In the genomic region with DNA sequence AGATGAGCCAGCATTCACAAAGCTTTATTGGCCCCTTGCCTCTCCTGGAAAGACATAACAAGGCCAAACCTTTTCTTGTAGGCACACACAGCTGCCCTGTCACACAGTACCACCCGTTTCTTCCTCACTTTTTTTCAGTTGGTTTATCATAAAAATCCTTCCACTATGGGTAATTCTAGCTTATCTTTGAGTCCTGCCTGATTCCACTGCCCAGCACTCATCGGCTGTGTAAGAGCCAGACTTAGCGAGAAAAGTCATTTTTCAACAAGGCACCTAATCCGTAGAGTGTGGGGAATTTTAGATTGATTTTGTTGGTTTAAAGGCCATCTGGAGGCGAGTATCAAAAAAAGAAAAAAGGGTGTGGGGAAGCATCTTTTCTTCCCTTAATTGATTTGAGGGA, we compare ENCODE assay signal across 33 cellular contexts.
A peak's percentile ranks its signal among the peaks of the same experiment; 100 is the strongest.
DNase-seq lines count a peak whose midpoint lies in the region; ATAC-seq, FAIRE-seq and TF ChIP-seq lines count a peak whose summit lies in the region.
"Had no signal": no experiment of that assay in that cellular context is flagged by ENCODE, and none has a peak within 500 bp of the region (broad histone marks: within the 10 kb centered on the region; RNA-seq: fewer than 3 reads in every experiment).

No MANE protein-coding gene starts in this region.

- H3K4me3 Mint-ChIP-seq in stimulated activated effector memory CD8-positive, alpha-beta T cell treated with anti-CD3 and anti-CD28 coated beads, Interleukin-12 subunit alpha, Interleukin-12 subunit beta, amount 100 ng/mL, for 72 hours, result no peak overlapping the region
- H3K4me3 Mint-ChIP-seq: activated CD4-positive, alpha-beta T cell treated with anti-CD3 and anti-CD28 coated beads for 36 hours; activated CD8-positive, alpha-beta T cell treated with anti-CD3 and anti-CD28 coated beads for 36 hours; B cell; CD8-positive, alpha-beta memory T cell had no signal

- BruUV-seq in PC-3 (replicated peaks; lab: Mats Ljungman, UMichigan) (no TSS peak), HepG2 (replicated peaks; lab: Mats Ljungman, UMichigan) (no TSS peak)

- H3K4me2 ChIP-seq in SK-N-SH, result peak overlapping the region; percentile 18
- no peak overlapping the region for H3K4me2 ChIP-seq in PC-3 (ENCODE audit: low read length)
- no peak overlapping the region for H3K4me2 ChIP-seq in mesenchymal stem cell (ENCODE audit: low read length, poor library complexity, severe bottlenecking)
- no peak overlapping the region for H3K4me2 ChIP-seq in HepG2 (ENCODE audit: low read depth, low read length)
- H3K4me2 ChIP-seq: KMS-11 had no signal

- peaks cover 3% of the 10 kb centered on the region for H3K9me3 Mint-ChIP-seq in stimulated activated effector memory CD8-positive, alpha-beta T cell treated with anti-CD3 and anti-CD28 coated beads, Interleukin-12 subunit alpha, Interleukin-12 subunit beta, amount 100 ng/mL, for 72 hours
- H3K9me3 Mint-ChIP-seq: CD8-positive, alpha-beta memory T cell had no signal

- H3K79me2 ChIP-seq in SK-N-SH (ENCODE audit: insufficient read depth), result no peaks in the 10 kb centered on the region
- no peaks in the 10 kb centered on the region for H3K79me2 ChIP-seq in PC-3 (ENCODE audit: low read length)
- H3K79me2 ChIP-seq in HepG2 (ENCODE audit: insufficient read depth, low read length), result no peaks in the 10 kb centered on the region

- TF ChIP-seq CTCF in SK-N-SH (IDR thresholded peaks at IDR 0.05) (no peak), PC-3 (conservative IDR thresholded peaks at IDR 0.05; ENCODE audit: low read depth, low read length) (no peak), HepG2 (CRISPR knock-in tag; IDR thresholded peaks at IDR 0.05) (no peak)

- no peak overlapping the region for H2AFZ ChIP-seq in SK-N-SH (ENCODE audit: low read depth)
- no peak overlapping the region for H2AFZ ChIP-seq in PC-3 (ENCODE audit: low read length)
- H2AFZ ChIP-seq in mesenchymal stem cell (ENCODE audit: low read depth, low read length), result no peak overlapping the region
- no peak overlapping the region for H2AFZ ChIP-seq in HepG2 (ENCODE audit: low read length)

- H3K27ac ChIP-seq in SK-N-SH (ENCODE audit: low read depth in 2 of 2, low read length in 1 of 2), result peak overlapping the region in 1 of 2 experiments; percentile 92; a peak in 2 of 4 replicates
- H3K27ac ChIP-seq in PC-3 (ENCODE audit: low read length), result peak overlapping the region; percentile 59
- H3K27ac ChIP-seq in mesenchymal stem cell (ENCODE audit: low read length, poor library complexity, severe bottlenecking), result no peak overlapping the region
- no peak overlapping the region for H3K27ac ChIP-seq in HepG2 (ENCODE audit: extremely low read length, insufficient read depth, low read length)
- H3K27ac ChIP-seq: ascending aorta, KMS-11, left lung, upper lobe of right lung, VCaP had no signal

- H3K27me3 ChIP-seq in SK-N-SH (ENCODE audit: insufficient read depth) (no peaks in the 10 kb centered on the region), PC-3 (ENCODE audit: low read length) (no peaks in the 10 kb centered on the region), mesenchymal stem cell (ENCODE audit: control insufficient read depth in 1 of 2, insufficient read depth in 1 of 2, low read length in 2 of 2) (no peaks in the 10 kb centered on the region), HepG2 (ENCODE audit: control insufficient read depth in 1 of 2, insufficient read depth in 2 of 2, low read length in 2 of 2) (no peaks in the 10 kb centered on the region)
- H3K27me3 ChIP-seq: ascending aorta, left lung, MG63, sigmoid colon, upper lobe of right lung had no signal

- H4K20me1 ChIP-seq in SK-N-SH (ENCODE audit: insufficient read depth) (no peaks in the 10 kb centered on the region), PC-3 (ENCODE audit: low read length) (no peaks in the 10 kb centered on the region), HepG2 (ENCODE audit: insufficient read depth, low read length) (no peaks in the 10 kb centered on the region)

- H3K9me3 ChIP-seq in SK-N-SH (no peaks in the 10 kb centered on the region), PC-3 (ENCODE audit: low read length) (no peaks in the 10 kb centered on the region), mesenchymal stem cell (ENCODE audit: control insufficient read depth, low read length) (no peaks in the 10 kb centered on the region), HepG2 (ENCODE audit: low read length) (no peaks in the 10 kb centered on the region)
- H3K9me3 ChIP-seq: ascending aorta, left lung, MG63, sigmoid colon, upper lobe of right lung had no signal

- no peak overlapping the region for H3K4ac ChIP-seq in mesenchymal stem cell (ENCODE audit: low read depth in 1 of 2, low read length in 2 of 2)

- no peak overlapping the region for H3K14ac ChIP-seq in mesenchymal stem cell (ENCODE audit: low read length in 2 of 2)

- CTCF ChIA-PET in SK-N-SH (lab: Yijun Ruan, JAX) (no interaction called here), PC-3 (lab: Charles Lee) (no interaction called here), HepG2 (lab: Yijun Ruan, JAX; ENCODE audit: low intra/inter-chr PET ratio, low total read pairs) (no interaction called here)

- no peak overlapping the region for H2BK120ac ChIP-seq in mesenchymal stem cell (ENCODE audit: low read depth, low read length)

- TF ChIP-seq RAD21 in SK-N-SH (IDR thresholded peaks at IDR 0.05; ENCODE audit: low read length) (no peak), HepG2 (CRISPR knock-in tag; IDR thresholded peaks at IDR 0.05) (no peak)

- no peak overlapping the region for H4K91ac ChIP-seq in mesenchymal stem cell (ENCODE audit: low read length)

- TF ChIP-seq POLR2A in HepG2 (IDR thresholded peaks at IDR 0.05; ENCODE audit: insufficient read depth in 1 of 2, low read depth in 2 of 2, low read length in 2 of 2), result no peak

- POLR2A ChIA-PET in SK-N-SH (lab: Yijun Ruan, JAX) (no interaction called here), PC-3 (lab: Charles Lee; ENCODE audit: unreplicated experiment) (no interaction called here), HepG2 (lab: Yijun Ruan, JAX) (no interaction called here)

- H3K4me3 ChIP-seq in SK-N-SH (ENCODE audit: low read depth in 2 of 2, low read length in 1 of 2) (no peak overlapping the region), PC-3 (ENCODE audit: low read length) (no peak overlapping the region), mesenchymal stem cell (ENCODE audit: insufficient read depth in 1 of 2, low read depth in 1 of 2, low read length in 2 of 2) (no peak overlapping the region), HepG2 (replicated peaks in 1 of 3; ENCODE audit: insufficient read depth in 1 of 3, low read depth in 2 of 3, low read length in 3 of 3) (no peak overlapping the region)
- H3K4me3 ChIP-seq: ascending aorta, coronary artery, left lung, MG63, sigmoid colon, upper lobe of right lung had no signal

- WGBS in SK-N-SH (ENCODE audit: low lambda C conversion rate), result 84% methylated on average over 5 of the region's 5 CpGs
- 90% methylated on average over 4 of the region's 5 CpGs for WGBS in mesenchymal stem cell
- 73% methylated on average over 5 of the region's 5 CpGs for WGBS in HepG2 (ENCODE audit: low lambda C conversion rate)

- H3K9me2 ChIP-seq in SK-N-SH (no peaks in the 10 kb centered on the region), PC-3 (replicated peaks; ENCODE audit: low read length) (no peaks in the 10 kb centered on the region)

- no peak overlapping the region for H2BK5ac ChIP-seq in mesenchymal stem cell (ENCODE audit: low read depth, low read length, poor library complexity, severe bottlenecking)

- H3K4me1 Mint-ChIP-seq in stimulated activated effector memory CD8-positive, alpha-beta T cell treated with anti-CD3 and anti-CD28 coated beads, Interleukin-12 subunit alpha, Interleukin-12 subunit beta, amount 100 ng/mL, for 72 hours, result peaks cover 17% of the 10 kb centered on the region

- H3K18ac ChIP-seq in mesenchymal stem cell (ENCODE audit: low read depth in 1 of 2, low read length in 2 of 2), result no peak overlapping the region

- no peak overlapping the region for H3K23ac ChIP-seq in mesenchymal stem cell (ENCODE audit: low read length in 2 of 2)

- peaks cover 22% of the 10 kb centered on the region for H3F3A ChIP-seq in SK-N-SH (replicated peaks; ENCODE audit: insufficient read depth)
- no peaks in the 10 kb centered on the region for H3F3A ChIP-seq in PC-3 (ENCODE audit: low read length, unreplicated experiment)

- no peak overlapping the region for H2AK5ac ChIP-seq in mesenchymal stem cell (ENCODE audit: low read length, severe bottlenecking)

- peak overlapping the region; percentile 33 for H3K27ac Mint-ChIP-seq in stimulated activated effector memory CD8-positive, alpha-beta T cell treated with anti-CD3 and anti-CD28 coated beads, Interleukin-12 subunit alpha, Interleukin-12 subunit beta, amount 100 ng/mL, for 72 hours
- H3K27ac Mint-ChIP-seq: activated CD4-positive, alpha-beta T cell treated with anti-CD3 and anti-CD28 coated beads for 36 hours; B cell had no signal

- no peak for ATAC-seq in SK-N-SH treated with all-trans-retinoic acid at 6 μM for 48 hours
- ATAC-seq in PC-3, result no peak
- ATAC-seq in stimulated activated effector memory CD8-positive, alpha-beta T cell treated with anti-CD3 and anti-CD28 coated beads, Interleukin-12 subunit alpha, Interleukin-12 subunit beta, amount 100 ng/mL, for 72 hours, result no peak
- no peak for ATAC-seq in HepG2
- ATAC-seq: activated CD4-positive, alpha-beta T cell treated with anti-CD3 and anti-CD28 coated beads for 36 hours; activated CD8-positive, alpha-beta T cell treated with anti-CD3 and anti-CD28 coated beads for 36 hours; upper lobe of right lung had no signal

- H3K9ac ChIP-seq in SK-N-SH (0 out of 2 replicates have a peak overlapping the region, but pooled peaks have one; percentile 1), PC-3 (ENCODE audit: low read length) (no peak overlapping the region), mesenchymal stem cell (ENCODE audit: low read length) (peak overlapping the region; percentile 4), HepG2 (ENCODE audit: insufficient read depth, low read depth, low read length) (no peak overlapping the region)
- H3K9ac ChIP-seq: KMS-11 had no signal

- in situ Hi-C loops in HepG2 (cut with HindIII; ENCODE audit: extremely low pct_ligation_motif_present, low pct_unique_long_range_greater_than_20kb), result no loop called here

- intact Hi-C loops in PC-3 (cut with micrococcal nuclease) (no loop called here), HepG2 (cut with micrococcal nuclease; ENCODE audit: unreplicated experiment) (no loop called here)

- H3K4me1 ChIP-seq in SK-N-SH (ENCODE audit: control insufficient read depth in 1 of 2, insufficient read depth in 2 of 2, low read depth in 1 of 2, low read length in 1 of 2) (peaks cover 0 to 10% of the 10 kb centered on the region in 2 experiments; a peak in 1 of 4 replicates), PC-3 (ENCODE audit: insufficient read depth, low read length) (peaks cover 6% of the 10 kb centered on the region), mesenchymal stem cell (ENCODE audit: control insufficient read depth, insufficient read depth, low read depth, low read length) (no peaks in the 10 kb centered on the region), HepG2 (ENCODE audit: insufficient read depth, low read length) (no peaks in the 10 kb centered on the region)
- H3K4me1 ChIP-seq: left lung, upper lobe of right lung had no signal

- peaks cover 10% of the 10 kb centered on the region for H3K36me3 Mint-ChIP-seq in stimulated activated effector memory CD8-positive, alpha-beta T cell treated with anti-CD3 and anti-CD28 coated beads, Interleukin-12 subunit alpha, Interleukin-12 subunit beta, amount 100 ng/mL, for 72 hours

- H2BK12ac ChIP-seq in mesenchymal stem cell (ENCODE audit: low read length in 2 of 2), result no peak overlapping the region

- H3K36me3 ChIP-seq in SK-N-SH (replicated peaks in 1 of 2; ENCODE audit: control insufficient read depth in 1 of 2, insufficient read depth in 2 of 2, low read length in 1 of 2) (peaks cover 8 to 17% of the 10 kb centered on the region in 2 experiments), PC-3 (ENCODE audit: low read depth, low read length) (peaks cover 2% of the 10 kb centered on the region; the same call in 1 of the 2 replicates), mesenchymal stem cell (ENCODE audit: control insufficient read depth in 1 of 2, insufficient read depth in 2 of 2, low read depth in 1 of 2, low read length in 2 of 2) (peaks cover under 1 to 10% of the 10 kb centered on the region in 2 experiments), HepG2 (replicated peaks in 1 of 2; ENCODE audit: control insufficient read depth in 1 of 2, insufficient read depth in 2 of 2, low read length in 2 of 2) (peaks cover 1 to 4% of the 10 kb centered on the region in 2 experiments; a peak in 2 of 5 replicates)
- H3K36me3 ChIP-seq: MG63 had no signal

- H4K8ac ChIP-seq in mesenchymal stem cell (ENCODE audit: low read length), result no peak overlapping the region

- DNase-seq in SK-N-SH, result no peak
- DNase-seq in PC-3, result no peak
- no peak for DNase-seq in mesenchymal stem cell
- no peak for DNase-seq in stimulated activated effector memory CD8-positive, alpha-beta T cell treated with anti-CD3 and anti-CD28 coated beads, Interleukin-12 subunit alpha, Interleukin-12 subunit beta, amount 100 ng/mL, for 72 hours (ENCODE audit: low spot score in 2 of 2)
- DNase-seq in HepG2 (ENCODE audit: low spot score), result no peak
- DNase-seq in AG08396 (ENCODE audit: low spot score), result no peak
- no peak for DNase-seq in MV-4-11 (lab: John Stamatoyannopoulos, UW)
- DNase-seq: activated CD4-positive, alpha-beta T cell treated with anti-CD3 and anti-CD28 coated beads for 36 hours; activated CD8-positive, alpha-beta T cell treated with anti-CD3 and anti-CD28 coated beads for 36 hours; caudate nucleus; CD8-positive, alpha-beta memory T cell; DMS153; effector memory CD4-positive, alpha-beta T cell; glutamatergic neuron; islet precursor cell; left lung; NCI-H2029; NCI-H748 treated with DMSO at 0.1 percent for 48 hours; occipital lobe; SHP77 treated with DMSO at 0.1 percent for 48 hours; sigmoid colon; stimulated activated naive CD4-positive, alpha-beta T cell; upper lobe of right lung had no signal

- no peak for TF ChIP-seq EP300 in SK-N-SH (IDR thresholded peaks at IDR 0.05; ENCODE audit: borderline replicate concordance in 1 of 2, low read depth in 1 of 2, low read length in 1 of 2)
- TF ChIP-seq EP300 in HepG2 (IDR thresholded peaks at IDR 0.05; ENCODE audit: low read depth in 2 of 2, low read length in 2 of 2), result no peak
- no peak for TF ChIP-seq EP300 in HepG2 (CRISPR knock-in tag; IDR thresholded peaks at IDR 0.05; ENCODE audit: borderline replicate concordance)

- H2BK15ac ChIP-seq in mesenchymal stem cell (ENCODE audit: low read depth, poor library complexity, severe bottlenecking), result no peak overlapping the region

- H3K79me1 ChIP-seq in mesenchymal stem cell (replicated peaks; ENCODE audit: low read length, poor library complexity, severe bottlenecking), result peaks cover under 1% of the 10 kb centered on the region

- FAIRE-seq in HepG2 (lab: Jason Lieb, UNC), result no peak
- FAIRE-seq: A204.1, GM12892, RCC 7860 had no signal

Comparison
In these comparisons a context has a peak if more than half of its experiments do, and no peak if none do; other contexts are left out.
1. H3K9ac ChIP-seq: peak in SK-N-SH (single experiment) and mesenchymal stem cell (single experiment); none in PC-3 (single experiment) and HepG2 (single experiment).